In genomic region chr2:197852127-197852526, GRCh38 we compare ENCODE assay signal across 1 cellular context.
TF ChIP-seq lines count a peak whose summit lies in the region.

No MANE protein-coding gene starts in this region.

TF ChIP-seq in SK-N-SH treated with all-trans-retinoic acid at 6 μM for 48 hours, 23 proteins besides CTCF, POLR2A, EP300 and RAD21 (continued from another document):
- TF ChIP-seq CREB5 (CRISPR knock-in tag; IDR thresholded peaks at IDR 0.05; ENCODE audit: low read depth), result no peak
